ENCODE assay signal across 8 cellular contexts in the genomic region with DNA sequence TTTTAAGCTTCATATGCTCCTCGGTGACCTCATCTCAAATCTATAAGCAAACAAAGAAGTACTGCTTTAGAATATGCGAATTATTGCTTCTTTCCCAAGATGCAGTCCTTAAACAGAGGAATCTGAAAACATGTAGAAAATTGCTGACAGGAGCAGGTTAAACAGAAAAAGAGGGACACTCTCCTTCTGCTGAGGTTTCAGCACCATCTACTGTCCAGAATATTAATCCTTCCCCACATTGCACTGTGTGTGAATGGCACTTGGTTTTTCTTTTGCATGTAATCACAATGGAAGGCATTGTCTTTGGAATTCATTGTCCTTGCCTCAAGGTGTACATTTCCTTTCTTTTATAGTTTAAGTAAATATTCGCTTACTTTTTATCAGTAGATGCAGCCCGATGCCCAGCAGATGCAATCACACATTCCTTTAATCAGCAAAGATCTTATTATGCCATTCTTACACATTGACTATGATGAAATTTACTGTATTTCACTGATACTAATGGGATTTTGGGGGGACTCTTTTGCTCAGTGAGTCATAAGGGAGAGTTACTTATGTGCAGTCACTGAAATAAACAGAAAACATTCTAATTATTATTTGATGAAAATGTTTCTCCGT.
DNase-seq lines count a peak whose midpoint lies in the region; ATAC-seq and TF ChIP-seq lines count a peak whose summit lies in the region.

No MANE protein-coding gene starts in this region.

- H3K9ac ChIP-seq in SK-N-MC (ENCODE audit: insufficient read length) = no peak overlapping the region

- H3K9me3 ChIP-seq in SK-N-MC (ENCODE audit: low read depth, low read length) (no peaks in the 10 kb centered on the region), right cardiac atrium (ENCODE audit: control insufficient read depth, low read length) (no peaks in the 10 kb centered on the region), tibial nerve (no peaks in the 10 kb centered on the region)

- H3K27ac ChIP-seq in C4-2B = no peak overlapping the region
- H3K27ac ChIP-seq in SK-N-MC = no peak overlapping the region
- no peak overlapping the region for H3K27ac ChIP-seq in right cardiac atrium (ENCODE audit: low read length)
- H3K27ac ChIP-seq in tibial nerve = no peak overlapping the region

- H3K27me3 ChIP-seq in right cardiac atrium (ENCODE audit: control insufficient read depth, insufficient read depth) (no peaks in the 10 kb centered on the region), tibial nerve (no peaks in the 10 kb centered on the region)

- H3K4me3 ChIP-seq in SK-N-MC (no peak overlapping the region), right cardiac atrium (ENCODE audit: low read length) (no peak overlapping the region), tibial nerve (no peak overlapping the region)

- 28% methylated on average over 5 of the region's 5 CpGs for WGBS in right cardiac atrium
- WGBS in tibial nerve, 2 donors = 26 to 33% methylated on average over 5 of the region's 5 CpGs

- DNase-seq in HuH-7.5 (ENCODE audit: low spot score) = peak; percentile 39
- DNase-seq in SK-N-MC (ENCODE audit: low read depth, low spot score) = peak; percentile 30
- no peak for DNase-seq in right cardiac atrium
- DNase-seq in tibial nerve (ENCODE audit: low spot score in 2 of 2) = no peak
- no peak for DNase-seq in iPS-NIHi11 (ENCODE audit: low spot score)
- no peak for DNase-seq in T1000 (lab: John Stamatoyannopoulos, UW)

- TF ChIP-seq CTCF in C4-2B (conservative IDR thresholded peaks at IDR 0.05) (peak; percentile 79), tibial nerve (IDR thresholded peaks at IDR 0.05) (peak in 4 of 5 experiments; percentile 37 to 50 (median 42))

- no peaks in the 10 kb centered on the region for H3K36me3 ChIP-seq in SK-N-MC (ENCODE audit: insufficient read depth, low read length)
- no peaks in the 10 kb centered on the region for H3K36me3 ChIP-seq in tibial nerve

- TF ChIP-seq POLR2A in tibial nerve (IDR thresholded peaks at IDR 0.05) = no peak

- H3K4me1 ChIP-seq in right cardiac atrium (ENCODE audit: control insufficient read depth, insufficient read depth, low read length) = no peaks in the 10 kb centered on the region
- peaks cover 0 to 8% (median 0%) of the 10 kb centered on the region in 4 donors for H3K4me1 ChIP-seq in tibial nerve

- peak; percentile 73 for ATAC-seq in GM19463 (IDR thresholded peaks at IDR 0.05; ENCODE audit: unreplicated experiment)
- peak; percentile 92 for ATAC-seq in right cardiac atrium

- intact Hi-C loops in right cardiac atrium (cut with DNase I) = loop anchor here in 2 of 4 donors (5.0 kb wide), 1 partner anchor 1933 kb away; no protein-coding TSS in a partner anchor

- TF ChIP-seq EP300 in tibial nerve (IDR thresholded peaks at IDR 0.05) = no peak

Comparison
In these comparisons a context has a peak if more than half of its experiments do, and no peak if none do; other contexts are left out.
1. DNase-seq: peak in HuH-7.5 (single experiment) and SK-N-MC (single experiment); none in right cardiac atrium (0 of 3), tibial nerve (0 of 2), iPS-NIHi11 (single experiment) and T1000 (single experiment).